Comparison of ENCODE assay signal across 1 cellular context in the genomic region with DNA sequence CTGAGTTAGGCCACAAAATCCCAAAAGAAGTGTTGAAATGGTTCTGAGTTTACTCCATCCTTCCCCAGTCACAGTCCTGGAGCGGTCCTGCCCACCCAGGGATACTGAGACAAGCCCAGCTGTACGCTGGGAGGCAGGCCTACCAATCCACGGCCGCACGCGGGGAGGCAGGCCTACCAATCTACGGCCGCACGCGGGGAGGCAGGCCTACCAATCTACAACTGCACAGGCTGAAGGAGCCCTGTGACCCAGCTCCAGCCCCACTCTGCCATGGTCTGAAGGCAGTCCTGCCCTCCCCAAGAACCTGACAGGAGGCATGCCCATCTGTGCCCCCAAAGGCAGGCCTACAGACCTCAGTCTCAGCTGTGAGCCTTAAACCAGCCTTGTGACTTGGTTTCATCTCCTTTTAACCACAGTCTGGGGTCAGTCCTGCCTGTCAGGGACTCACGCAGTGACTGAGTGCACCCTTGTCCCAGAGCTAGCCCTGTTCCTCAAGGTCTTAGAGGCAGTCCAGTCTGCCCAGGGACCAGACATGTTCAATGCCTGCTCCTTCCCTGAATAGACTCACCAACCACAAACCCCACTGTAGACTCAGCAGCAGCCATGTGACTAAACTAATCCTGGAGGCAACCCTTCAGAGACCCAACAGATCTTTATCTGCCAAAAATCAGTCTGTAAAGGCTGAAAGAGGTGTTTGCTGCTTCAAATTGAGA.
TF ChIP-seq lines count a peak whose summit lies in the region.

No MANE protein-coding gene starts in this region.

TF ChIP-seq in H1, 55 proteins besides CTCF, POLR2A, EP300 and RAD21 (continued from another document):
- TF ChIP-seq, protein P1, sequence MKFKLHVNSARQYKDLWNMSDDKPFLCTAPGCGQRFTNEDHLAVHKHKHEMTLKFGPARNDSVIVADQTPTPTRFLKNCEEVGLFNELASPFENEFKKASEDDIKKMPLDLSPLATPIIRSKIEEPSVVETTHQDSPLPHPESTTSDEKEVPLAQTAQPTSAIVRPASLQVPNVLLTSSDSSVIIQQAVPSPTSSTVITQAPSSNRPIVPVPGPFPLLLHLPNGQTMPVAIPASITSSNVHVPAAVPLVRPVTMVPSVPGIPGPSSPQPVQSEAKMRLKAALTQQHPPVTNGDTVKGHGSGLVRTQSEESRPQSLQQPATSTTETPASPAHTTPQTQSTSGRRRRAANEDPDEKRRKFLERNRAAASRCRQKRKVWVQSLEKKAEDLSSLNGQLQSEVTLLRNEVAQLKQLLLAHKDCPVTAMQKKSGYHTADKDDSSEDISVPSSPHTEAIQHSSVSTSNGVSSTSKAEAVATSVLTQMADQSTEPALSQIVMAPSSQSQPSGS (IDR thresholded peaks at IDR 0.05; ENCODE audit: low read length) = no peak
